ENCODE assay signal across 1 cellular context in the genomic region with DNA sequence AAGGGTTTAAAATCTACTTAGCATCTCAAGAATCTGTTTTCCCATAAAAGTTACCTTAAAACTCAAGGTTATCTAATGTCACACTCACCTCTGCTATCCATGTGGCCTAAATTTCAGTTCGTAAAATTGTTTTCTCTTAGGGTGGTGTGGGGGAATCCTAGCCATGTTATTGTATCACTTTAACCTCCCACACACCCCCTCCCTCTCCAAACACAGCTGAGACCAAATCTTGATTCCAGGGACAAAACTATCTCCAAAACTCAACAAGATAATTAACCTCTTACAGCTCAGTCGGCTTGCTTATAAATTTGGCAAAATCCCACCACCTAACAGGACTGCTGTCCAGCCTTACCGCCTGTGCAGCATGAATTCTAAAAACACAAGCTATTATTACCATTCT.
TF ChIP-seq lines count a peak whose summit lies in the region.

No MANE protein-coding gene starts in this region.

TF ChIP-seq in GM23338, 12 proteins besides CTCF, POLR2A, EP300 and RAD21:
- TF ChIP-seq, protein P1, sequence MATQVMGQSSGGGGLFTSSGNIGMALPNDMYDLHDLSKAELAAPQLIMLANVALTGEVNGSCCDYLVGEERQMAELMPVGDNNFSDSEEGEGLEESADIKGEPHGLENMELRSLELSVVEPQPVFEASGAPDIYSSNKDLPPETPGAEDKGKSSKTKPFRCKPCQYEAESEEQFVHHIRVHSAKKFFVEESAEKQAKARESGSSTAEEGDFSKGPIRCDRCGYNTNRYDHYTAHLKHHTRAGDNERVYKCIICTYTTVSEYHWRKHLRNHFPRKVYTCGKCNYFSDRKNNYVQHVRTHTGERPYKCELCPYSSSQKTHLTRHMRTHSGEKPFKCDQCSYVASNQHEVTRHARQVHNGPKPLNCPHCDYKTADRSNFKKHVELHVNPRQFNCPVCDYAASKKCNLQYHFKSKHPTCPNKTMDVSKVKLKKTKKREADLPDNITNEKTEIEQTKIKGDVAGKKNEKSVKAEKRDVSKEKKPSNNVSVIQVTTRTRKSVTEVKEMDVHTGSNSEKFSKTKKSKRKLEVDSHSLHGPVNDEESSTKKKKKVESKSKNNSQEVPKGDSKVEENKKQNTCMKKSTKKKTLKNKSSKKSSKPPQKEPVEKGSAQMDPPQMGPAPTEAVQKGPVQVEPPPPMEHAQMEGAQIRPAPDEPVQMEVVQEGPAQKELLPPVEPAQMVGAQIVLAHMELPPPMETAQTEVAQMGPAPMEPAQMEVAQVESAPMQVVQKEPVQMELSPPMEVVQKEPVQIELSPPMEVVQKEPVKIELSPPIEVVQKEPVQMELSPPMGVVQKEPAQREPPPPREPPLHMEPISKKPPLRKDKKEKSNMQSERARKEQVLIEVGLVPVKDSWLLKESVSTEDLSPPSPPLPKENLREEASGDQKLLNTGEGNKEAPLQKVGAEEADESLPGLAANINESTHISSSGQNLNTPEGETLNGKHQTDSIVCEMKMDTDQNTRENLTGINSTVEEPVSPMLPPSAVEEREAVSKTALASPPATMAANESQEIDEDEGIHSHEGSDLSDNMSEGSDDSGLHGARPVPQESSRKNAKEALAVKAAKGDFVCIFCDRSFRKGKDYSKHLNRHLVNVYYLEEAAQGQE (IDR thresholded peaks at IDR 0.05; ENCODE audit: unreplicated experiment): no peak
- TF ChIP-seq STAT1 (IDR thresholded peaks at IDR 0.05; ENCODE audit: unreplicated experiment): no peak
- no peak for TF ChIP-seq ZNF331 (CRISPR knock-in tag; IDR thresholded peaks at IDR 0.05; ENCODE audit: low read depth)
- no peak for TF ChIP-seq EZH2phosphoT487 (IDR thresholded peaks at IDR 0.05; ENCODE audit: unreplicated experiment)
- TF ChIP-seq, protein P2, sequence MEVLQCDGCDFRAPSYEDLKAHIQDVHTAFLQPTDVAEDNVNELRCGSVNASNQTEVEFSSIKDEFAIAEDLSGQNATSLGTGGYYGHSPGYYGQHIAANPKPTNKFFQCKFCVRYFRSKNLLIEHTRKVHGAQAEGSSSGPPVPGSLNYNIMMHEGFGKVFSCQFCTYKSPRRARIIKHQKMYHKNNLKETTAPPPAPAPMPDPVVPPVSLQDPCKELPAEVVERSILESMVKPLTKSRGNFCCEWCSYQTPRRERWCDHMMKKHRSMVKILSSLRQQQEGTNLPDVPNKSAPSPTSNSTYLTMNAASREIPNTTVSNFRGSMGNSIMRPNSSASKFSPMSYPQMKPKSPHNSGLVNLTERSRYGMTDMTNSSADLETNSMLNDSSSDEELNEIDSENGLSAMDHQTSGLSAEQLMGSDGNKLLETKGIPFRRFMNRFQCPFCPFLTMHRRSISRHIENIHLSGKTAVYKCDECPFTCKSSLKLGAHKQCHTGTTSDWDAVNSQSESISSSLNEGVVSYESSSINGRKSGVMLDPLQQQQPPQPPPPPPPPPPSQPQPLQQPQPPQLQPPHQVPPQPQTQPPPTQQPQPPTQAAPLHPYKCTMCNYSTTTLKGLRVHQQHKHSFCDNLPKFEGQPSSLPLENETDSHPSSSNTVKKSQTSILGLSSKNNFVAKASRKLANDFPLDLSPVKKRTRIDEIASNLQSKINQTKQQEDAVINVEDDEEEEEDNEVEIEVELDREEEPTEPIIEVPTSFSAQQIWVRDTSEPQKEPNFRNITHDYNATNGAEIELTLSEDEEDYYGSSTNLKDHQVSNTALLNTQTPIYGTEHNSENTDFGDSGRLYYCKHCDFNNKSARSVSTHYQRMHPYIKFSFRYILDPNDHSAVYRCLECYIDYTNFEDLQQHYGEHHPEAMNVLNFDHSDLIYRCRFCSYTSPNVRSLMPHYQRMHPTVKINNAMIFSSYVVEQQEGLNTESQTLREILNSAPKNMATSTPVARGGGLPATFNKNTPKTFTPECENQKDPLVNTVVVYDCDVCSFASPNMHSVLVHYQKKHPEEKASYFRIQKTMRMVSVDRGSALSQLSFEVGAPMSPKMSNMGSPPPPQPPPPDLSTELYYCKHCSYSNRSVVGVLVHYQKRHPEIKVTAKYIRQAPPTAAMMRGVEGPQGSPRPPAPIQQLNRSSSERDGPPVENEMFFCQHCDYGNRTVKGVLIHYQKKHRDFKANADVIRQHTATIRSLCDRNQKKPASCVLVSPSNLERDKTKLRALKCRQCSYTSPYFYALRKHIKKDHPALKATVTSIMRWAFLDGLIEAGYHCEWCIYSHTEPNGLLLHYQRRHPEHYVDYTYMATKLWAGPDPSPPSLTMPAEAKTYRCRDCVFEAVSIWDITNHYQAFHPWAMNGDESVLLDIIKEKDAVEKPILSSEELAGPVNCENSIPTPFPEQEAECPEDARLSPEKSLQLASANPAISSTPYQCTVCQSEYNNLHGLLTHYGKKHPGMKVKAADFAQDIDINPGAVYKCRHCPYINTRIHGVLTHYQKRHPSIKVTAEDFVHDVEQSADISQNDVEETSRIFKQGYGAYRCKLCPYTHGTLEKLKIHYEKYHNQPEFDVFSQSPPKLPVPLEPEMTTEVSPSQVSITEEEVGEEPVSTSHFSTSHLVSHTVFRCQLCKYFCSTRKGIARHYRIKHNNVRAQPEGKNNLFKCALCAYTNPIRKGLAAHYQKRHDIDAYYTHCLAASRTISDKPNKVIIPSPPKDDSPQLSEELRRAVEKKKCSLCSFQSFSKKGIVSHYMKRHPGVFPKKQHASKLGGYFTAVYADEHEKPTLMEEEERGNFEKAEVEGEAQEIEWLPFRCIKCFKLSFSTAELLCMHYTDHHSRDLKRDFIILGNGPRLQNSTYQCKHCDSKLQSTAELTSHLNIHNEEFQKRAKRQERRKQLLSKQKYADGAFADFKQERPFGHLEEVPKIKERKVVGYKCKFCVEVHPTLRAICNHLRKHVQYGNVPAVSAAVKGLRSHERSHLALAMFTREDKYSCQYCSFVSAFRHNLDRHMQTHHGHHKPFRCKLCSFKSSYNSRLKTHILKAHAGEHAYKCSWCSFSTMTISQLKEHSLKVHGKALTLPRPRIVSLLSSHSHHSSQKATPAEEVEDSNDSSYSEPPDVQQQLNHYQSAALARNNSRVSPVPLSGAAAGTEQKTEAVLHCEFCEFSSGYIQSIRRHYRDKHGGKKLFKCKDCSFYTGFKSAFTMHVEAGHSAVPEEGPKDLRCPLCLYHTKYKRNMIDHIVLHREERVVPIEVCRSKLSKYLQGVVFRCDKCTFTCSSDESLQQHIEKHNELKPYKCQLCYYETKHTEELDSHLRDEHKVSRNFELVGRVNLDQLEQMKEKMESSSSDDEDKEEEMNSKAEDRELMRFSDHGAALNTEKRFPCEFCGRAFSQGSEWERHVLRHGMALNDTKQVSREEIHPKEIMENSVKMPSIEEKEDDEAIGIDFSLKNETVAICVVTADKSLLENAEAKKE (CRISPR knock-in tag; IDR thresholded peaks at IDR 0.05): no peak
- no peak for TF ChIP-seq EZH2 (IDR thresholded peaks at IDR 0.05; ENCODE audit: low read depth, unreplicated experiment)
- TF ChIP-seq CREB1 (CRISPR knock-in tag; IDR thresholded peaks at IDR 0.05; ENCODE audit: low read depth): no peak
- TF ChIP-seq, protein P3, sequence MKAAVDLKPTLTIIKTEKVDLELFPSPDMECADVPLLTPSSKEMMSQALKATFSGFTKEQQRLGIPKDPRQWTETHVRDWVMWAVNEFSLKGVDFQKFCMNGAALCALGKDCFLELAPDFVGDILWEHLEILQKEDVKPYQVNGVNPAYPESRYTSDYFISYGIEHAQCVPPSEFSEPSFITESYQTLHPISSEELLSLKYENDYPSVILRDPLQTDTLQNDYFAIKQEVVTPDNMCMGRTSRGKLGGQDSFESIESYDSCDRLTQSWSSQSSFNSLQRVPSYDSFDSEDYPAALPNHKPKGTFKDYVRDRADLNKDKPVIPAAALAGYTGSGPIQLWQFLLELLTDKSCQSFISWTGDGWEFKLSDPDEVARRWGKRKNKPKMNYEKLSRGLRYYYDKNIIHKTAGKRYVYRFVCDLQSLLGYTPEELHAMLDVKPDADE (IDR thresholded peaks at IDR 0.05): no peak
